ENCODE assay signal across 7 cellular contexts in genomic region chr1:150213170-150214098, GRCh38. TPM values are rescaled to one million over a fixed set of nuclear protein-coding genes. Genes with fewer than 3 reads are reported as not detected.
DNase-seq lines count a peak whose midpoint lies in the region; ATAC-seq and TF ChIP-seq lines count a peak whose summit lies in the region.

No MANE protein-coding gene starts in this region.

- H3K27me3 ChIP-seq in dorsolateral prefrontal cortex (no peaks in the 10 kb centered on the region), liver (ENCODE audit: control insufficient read depth in 4 of 4, insufficient read depth in 4 of 4, low read length in 3 of 4) (no peaks in the 10 kb centered on the region)

- H3K4me3 ChIP-seq in dorsolateral prefrontal cortex: peak overlapping the region; percentile 31 to 74 (median 59)
- peak overlapping the region; percentile 49 to 64 (median 52) for H3K4me3 ChIP-seq in liver (ENCODE audit: low read depth in 1 of 3, low read length in 3 of 3)

- H3K4me1 ChIP-seq in liver (ENCODE audit: control insufficient read depth in 4 of 4, insufficient read depth in 4 of 4, low read length in 3 of 4): peaks cover 0 to 8% (median 3%) of the 10 kb centered on the region in 4 donors

- H3K27ac ChIP-seq in dorsolateral prefrontal cortex (peak overlapping the region in 58 of 59 donors; percentile 47 to 97 (median 86)), liver (ENCODE audit: low read depth in 1 of 2, low read length in 2 of 2) (peak overlapping the region; percentile 61 to 80)

- peak in 53 of 56 donors; percentile 25 to 71 (median 54) for TF ChIP-seq CTCF in dorsolateral prefrontal cortex (IDR thresholded peaks at IDR 0.05 in 54 of 56, conservative IDR thresholded peaks at IDR 0.05 in 2 of 56; ENCODE audit: low read depth in 1 of 56, partially characterized antibody in 56 of 56)
- peak; percentile 21 for TF ChIP-seq CTCF in liver (IDR thresholded peaks at IDR 0.05; ENCODE audit: low read depth, low read length, missing input control)

- H3K36me3 ChIP-seq in liver (ENCODE audit: control insufficient read depth in 4 of 4, insufficient read depth in 3 of 4, low read depth in 1 of 4, low read length in 3 of 4): no peaks in the 10 kb centered on the region

- TF ChIP-seq RAD21 in liver (IDR thresholded peaks at IDR 0.05): peak; percentile 23 to 32

- intact Hi-C loops in dorsolateral prefrontal cortex (cut with DNase I): loop anchor here in 1 of 2 donors (1.0 to 2.0 kb wide), 3 partner anchors 19 to 45 kb away; partner anchors contain the start of gene ANP32E

- peak; percentile 84 for ATAC-seq in GM18517 (IDR thresholded peaks at IDR 0.05; ENCODE audit: unreplicated experiment)
- peak; percentile 93 for ATAC-seq in HG03097 (IDR thresholded peaks at IDR 0.05; ENCODE audit: low FRiP score, unreplicated experiment)

- 18% methylated on average over 38 of the region's 38 CpGs for WGBS in liver

- no peaks in the 10 kb centered on the region for H3K9me3 ChIP-seq in liver (ENCODE audit: control insufficient read depth in 4 of 4, low read length in 3 of 4)

- H3K9ac ChIP-seq in liver (ENCODE audit: low read depth in 1 of 2, low read length in 2 of 2): peak overlapping the region in 1 of 2 donors; percentile 36

- DNase-seq in NCI-H524 treated with DMSO at 0.1 percent for 48 hours (lab: John Stamatoyannopoulos, UW): peak; percentile 78
- DNase-seq in activated CD4-positive, alpha-beta T cell treated with anti-CD3 and anti-CD28 coated beads, Interleukin-2, amount 50 U/mL, for 48 hours: peak; percentile 92 to 94
- DNase-seq in dorsolateral prefrontal cortex: peak; percentile 91 to 98 (median 96)
- peak; percentile 93 for DNase-seq in stimulated activated CD4-positive, alpha-beta T cell treated with anti-CD3 and anti-CD28 coated beads, Interleukin-4, amount 100 ng/mL, for 24 hours

TF ChIP-seq in liver, 16 proteins besides CTCF, POLR2A, EP300 and RAD21:
- TF ChIP-seq EGR1 (IDR thresholded peaks at IDR 0.05; ENCODE audit: low read depth in 2 of 2): peak in 1 of 2 donors; percentile 26
- TF ChIP-seq TAF1 (conservative IDR thresholded peaks at IDR 0.05): peak; percentile 41
- TF ChIP-seq SP1 (IDR thresholded peaks at IDR 0.05): peak; percentile 78
- TF ChIP-seq FOXA1 (IDR thresholded peaks at IDR 0.05): no peak
- TF ChIP-seq GABPA (IDR thresholded peaks at IDR 0.05 in 1 of 2, conservative IDR thresholded peaks at IDR 0.05 in 1 of 2): peak; percentile 27 to 80
- peak; percentile 78 for TF ChIP-seq MAX (IDR thresholded peaks at IDR 0.05)
- TF ChIP-seq ZBTB33 (IDR thresholded peaks at IDR 0.05): peak; percentile 64
- peak; percentile 10 for TF ChIP-seq HNF4G (IDR thresholded peaks at IDR 0.05)
- TF ChIP-seq RXRA (IDR thresholded peaks at IDR 0.05): peak; percentile 74 to 84
- TF ChIP-seq JUND (IDR thresholded peaks at IDR 0.05): peak; percentile 24 to 56
- TF ChIP-seq NR2F2 (IDR thresholded peaks at IDR 0.05): peak; percentile 86
- peak; percentile 45 for TF ChIP-seq ATF3 (IDR thresholded peaks at IDR 0.05)
- TF ChIP-seq FOXA2 (IDR thresholded peaks at IDR 0.05): no peak
- TF ChIP-seq REST (IDR thresholded peaks at IDR 0.05): peak; percentile 65
- peak; percentile 75 for TF ChIP-seq YY1 (IDR thresholded peaks at IDR 0.05)
- peak; percentile 59 to 73 for TF ChIP-seq HNF4A (conservative IDR thresholded peaks at IDR 0.05)

RNA-seq across cellular contexts. Expression of gene ANP32E, which starts 22.5 kb away (rescaled TPM):
- total RNA-seq in dorsolateral prefrontal cortex (10 to 100 TPM; 24.9 to 73.5 (median 41.6) TPM), liver (10 to 100 TPM in 1 of 2 donors, 1 to 10 TPM in 1; 8.8 to 40.6 TPM)
- 10 to 100 TPM; 10.5 to 41.5 TPM for polyA plus RNA-seq in liver

RNA-seq across cellular contexts. Expression of gene CA14, which starts 44.1 kb away (rescaled TPM):
- total RNA-seq in dorsolateral prefrontal cortex: 10 to 100 TPM in 45 of 120 experiments, 1 to 10 TPM in 75; 1.0 to 48.3 (median 7.6) TPM
- 1 to 10 TPM in 1 of 2 donors, under 1 TPM in 1; 0.42 to 2.7 TPM for total RNA-seq in liver
- 1 to 10 TPM in 1 of 2 donors, under 1 TPM in 1; 0.22 to 2.0 TPM for polyA plus RNA-seq in liver

RNA-seq across cellular contexts. Expression of gene APH1A, which starts 55.4 kb away (rescaled TPM):
- total RNA-seq in dorsolateral prefrontal cortex (10 to 100 TPM; 34.9 to 79.4 (median 56.2) TPM), liver (10 to 100 TPM; 48.9 to 65.3 TPM)
- polyA plus RNA-seq in liver: 10 to 100 TPM; 25.1 to 93.6 TPM

RNA-seq across cellular contexts. Expression of gene C1orf54, which starts 59.2 kb away (rescaled TPM):
- 10 to 100 TPM in 54 of 120 experiments, 1 to 10 TPM in 66; 3.0 to 21.9 (median 9.4) TPM for total RNA-seq in dorsolateral prefrontal cortex
- total RNA-seq in liver: 10 to 100 TPM in 1 of 2 donors, 1 to 10 TPM in 1; 2.3 to 10.8 TPM
- 1 to 10 TPM; 3.3 to 5.6 TPM for polyA plus RNA-seq in liver

Comparison
In these comparisons a context has a peak if more than half of its experiments do, and no peak if none do; other contexts are left out.
1. Peak in every context shown above with its lines: DNase-seq, ATAC-seq, H3K4me3 ChIP-seq and H3K27ac ChIP-seq.